In the genomic region with DNA sequence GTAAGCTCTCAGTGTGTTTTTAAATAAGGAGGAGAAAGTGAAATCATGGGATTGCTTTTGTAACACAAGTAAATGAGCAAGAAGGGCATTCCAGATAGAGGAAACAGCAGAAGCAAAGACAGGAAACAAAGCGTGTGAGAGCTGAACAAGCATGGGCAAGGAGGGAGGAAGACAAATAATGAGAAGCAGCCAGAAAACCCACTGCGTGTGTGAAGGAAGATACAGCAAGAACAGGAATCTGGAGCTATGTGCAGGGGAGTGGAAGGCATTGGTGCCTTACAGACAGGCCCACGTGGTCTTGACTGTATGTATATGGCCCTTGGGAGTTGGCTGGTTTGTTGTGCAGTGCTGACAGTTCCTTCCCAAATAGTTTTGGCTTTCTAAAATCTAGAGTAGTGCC, we compare ENCODE assay signal across 1 cellular context.
TF ChIP-seq lines count a peak whose summit lies in the region.

No MANE protein-coding gene starts in this region.

TF ChIP-seq in GM23338, 12 proteins besides CTCF, POLR2A, EP300 and RAD21 (continued from another document):
- TF ChIP-seq, protein P1, sequence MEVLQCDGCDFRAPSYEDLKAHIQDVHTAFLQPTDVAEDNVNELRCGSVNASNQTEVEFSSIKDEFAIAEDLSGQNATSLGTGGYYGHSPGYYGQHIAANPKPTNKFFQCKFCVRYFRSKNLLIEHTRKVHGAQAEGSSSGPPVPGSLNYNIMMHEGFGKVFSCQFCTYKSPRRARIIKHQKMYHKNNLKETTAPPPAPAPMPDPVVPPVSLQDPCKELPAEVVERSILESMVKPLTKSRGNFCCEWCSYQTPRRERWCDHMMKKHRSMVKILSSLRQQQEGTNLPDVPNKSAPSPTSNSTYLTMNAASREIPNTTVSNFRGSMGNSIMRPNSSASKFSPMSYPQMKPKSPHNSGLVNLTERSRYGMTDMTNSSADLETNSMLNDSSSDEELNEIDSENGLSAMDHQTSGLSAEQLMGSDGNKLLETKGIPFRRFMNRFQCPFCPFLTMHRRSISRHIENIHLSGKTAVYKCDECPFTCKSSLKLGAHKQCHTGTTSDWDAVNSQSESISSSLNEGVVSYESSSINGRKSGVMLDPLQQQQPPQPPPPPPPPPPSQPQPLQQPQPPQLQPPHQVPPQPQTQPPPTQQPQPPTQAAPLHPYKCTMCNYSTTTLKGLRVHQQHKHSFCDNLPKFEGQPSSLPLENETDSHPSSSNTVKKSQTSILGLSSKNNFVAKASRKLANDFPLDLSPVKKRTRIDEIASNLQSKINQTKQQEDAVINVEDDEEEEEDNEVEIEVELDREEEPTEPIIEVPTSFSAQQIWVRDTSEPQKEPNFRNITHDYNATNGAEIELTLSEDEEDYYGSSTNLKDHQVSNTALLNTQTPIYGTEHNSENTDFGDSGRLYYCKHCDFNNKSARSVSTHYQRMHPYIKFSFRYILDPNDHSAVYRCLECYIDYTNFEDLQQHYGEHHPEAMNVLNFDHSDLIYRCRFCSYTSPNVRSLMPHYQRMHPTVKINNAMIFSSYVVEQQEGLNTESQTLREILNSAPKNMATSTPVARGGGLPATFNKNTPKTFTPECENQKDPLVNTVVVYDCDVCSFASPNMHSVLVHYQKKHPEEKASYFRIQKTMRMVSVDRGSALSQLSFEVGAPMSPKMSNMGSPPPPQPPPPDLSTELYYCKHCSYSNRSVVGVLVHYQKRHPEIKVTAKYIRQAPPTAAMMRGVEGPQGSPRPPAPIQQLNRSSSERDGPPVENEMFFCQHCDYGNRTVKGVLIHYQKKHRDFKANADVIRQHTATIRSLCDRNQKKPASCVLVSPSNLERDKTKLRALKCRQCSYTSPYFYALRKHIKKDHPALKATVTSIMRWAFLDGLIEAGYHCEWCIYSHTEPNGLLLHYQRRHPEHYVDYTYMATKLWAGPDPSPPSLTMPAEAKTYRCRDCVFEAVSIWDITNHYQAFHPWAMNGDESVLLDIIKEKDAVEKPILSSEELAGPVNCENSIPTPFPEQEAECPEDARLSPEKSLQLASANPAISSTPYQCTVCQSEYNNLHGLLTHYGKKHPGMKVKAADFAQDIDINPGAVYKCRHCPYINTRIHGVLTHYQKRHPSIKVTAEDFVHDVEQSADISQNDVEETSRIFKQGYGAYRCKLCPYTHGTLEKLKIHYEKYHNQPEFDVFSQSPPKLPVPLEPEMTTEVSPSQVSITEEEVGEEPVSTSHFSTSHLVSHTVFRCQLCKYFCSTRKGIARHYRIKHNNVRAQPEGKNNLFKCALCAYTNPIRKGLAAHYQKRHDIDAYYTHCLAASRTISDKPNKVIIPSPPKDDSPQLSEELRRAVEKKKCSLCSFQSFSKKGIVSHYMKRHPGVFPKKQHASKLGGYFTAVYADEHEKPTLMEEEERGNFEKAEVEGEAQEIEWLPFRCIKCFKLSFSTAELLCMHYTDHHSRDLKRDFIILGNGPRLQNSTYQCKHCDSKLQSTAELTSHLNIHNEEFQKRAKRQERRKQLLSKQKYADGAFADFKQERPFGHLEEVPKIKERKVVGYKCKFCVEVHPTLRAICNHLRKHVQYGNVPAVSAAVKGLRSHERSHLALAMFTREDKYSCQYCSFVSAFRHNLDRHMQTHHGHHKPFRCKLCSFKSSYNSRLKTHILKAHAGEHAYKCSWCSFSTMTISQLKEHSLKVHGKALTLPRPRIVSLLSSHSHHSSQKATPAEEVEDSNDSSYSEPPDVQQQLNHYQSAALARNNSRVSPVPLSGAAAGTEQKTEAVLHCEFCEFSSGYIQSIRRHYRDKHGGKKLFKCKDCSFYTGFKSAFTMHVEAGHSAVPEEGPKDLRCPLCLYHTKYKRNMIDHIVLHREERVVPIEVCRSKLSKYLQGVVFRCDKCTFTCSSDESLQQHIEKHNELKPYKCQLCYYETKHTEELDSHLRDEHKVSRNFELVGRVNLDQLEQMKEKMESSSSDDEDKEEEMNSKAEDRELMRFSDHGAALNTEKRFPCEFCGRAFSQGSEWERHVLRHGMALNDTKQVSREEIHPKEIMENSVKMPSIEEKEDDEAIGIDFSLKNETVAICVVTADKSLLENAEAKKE (CRISPR knock-in tag; IDR thresholded peaks at IDR 0.05): no peak
- TF ChIP-seq JUNB (IDR thresholded peaks at IDR 0.05; ENCODE audit: unreplicated experiment): no peak
TF ChIP-seq in GM23338: peak in this region for 0.
